ENCODE assay signal across 26 cellular contexts in the genomic region with DNA sequence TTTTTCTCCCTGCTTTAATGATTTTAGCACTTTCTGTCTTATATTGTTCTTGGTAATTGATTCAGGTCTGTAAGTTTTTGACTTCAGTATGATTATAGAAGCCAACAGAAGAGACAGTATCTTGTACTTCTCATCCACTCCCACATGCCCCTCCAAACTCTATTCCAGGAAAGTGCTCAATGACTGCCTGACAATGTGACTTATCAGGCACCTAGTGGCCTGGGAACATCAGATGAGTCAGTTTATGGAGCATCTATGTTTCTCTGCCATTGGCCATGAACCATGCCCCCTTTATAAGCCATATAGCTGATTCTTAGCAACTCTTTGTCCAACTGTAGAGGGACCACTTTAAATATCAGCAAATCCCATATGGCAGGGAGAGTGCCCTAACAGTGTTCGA.
DNase-seq lines count a peak whose midpoint lies in the region; ATAC-seq and TF ChIP-seq lines count a peak whose summit lies in the region.
"Had no signal": no experiment of that assay in that cellular context is flagged by ENCODE, and none has a peak within 500 bp of the region (broad histone marks: within the 10 kb centered on the region; RNA-seq: fewer than 3 reads in every experiment).

No MANE protein-coding gene starts in this region.

- peak overlapping the region; percentile 31 for H3K4me3 ChIP-seq in thoracic aorta
- H3K4me3 ChIP-seq: esophagus squamous epithelium, GM23338, heart right ventricle, thyroid gland had no signal

- H3K27ac Mint-ChIP-seq in activated naive CD4-positive, alpha-beta T cell treated with anti-CD3 and anti-CD28 coated beads, Interleukin-2, amount 50 U/mL, for 24 hours: peak overlapping the region; percentile 26
- peak overlapping the region; percentile 77 for H3K27ac Mint-ChIP-seq in T-helper 17 cell
- H3K27ac Mint-ChIP-seq: activated T-cell treated with anti-CD3 and anti-CD28 coated beads, Interleukin-2, amount 50 U/mL, for 72 hours; GM23338; stimulated activated naive B cell treated with anti-CD40 and anti-IgM and Interleukin-4, amounts not matched to agents 10 μg/mL and 1 μg/mL and 100 μg/mL, for 72 hours had no signal

- H3K27me3 Mint-ChIP-seq in activated naive CD4-positive, alpha-beta T cell treated with anti-CD3 and anti-CD28 coated beads, Interleukin-2, amount 50 U/mL, for 24 hours: no peaks in the 10 kb centered on the region
- no peaks in the 10 kb centered on the region for H3K27me3 Mint-ChIP-seq in T-helper 17 cell
- H3K27me3 Mint-ChIP-seq: central memory CD8-positive, alpha-beta T cell; stimulated activated naive B cell treated with anti-CD40 and anti-IgM and Interleukin-4, amounts not matched to agents 10 μg/mL and 1 μg/mL and 100 μg/mL, for 72 hours had no signal

- peaks cover 35% of the 10 kb centered on the region for H3K4me1 Mint-ChIP-seq in activated naive CD4-positive, alpha-beta T cell treated with anti-CD3 and anti-CD28 coated beads, Interleukin-2, amount 50 U/mL, for 24 hours
- H3K4me1 Mint-ChIP-seq in T-helper 17 cell: peaks cover 11% of the 10 kb centered on the region

- H3K4me1 ChIP-seq in thoracic aorta (ENCODE audit: control insufficient read depth in 1 of 2, low read depth in 2 of 2): peaks cover 17 to 51% of the 10 kb centered on the region in 2 donors

- peaks cover 9% of the 10 kb centered on the region for H3K36me3 Mint-ChIP-seq in activated naive CD4-positive, alpha-beta T cell treated with anti-CD3 and anti-CD28 coated beads, Interleukin-2, amount 50 U/mL, for 24 hours
- H3K36me3 Mint-ChIP-seq in T-helper 17 cell (ENCODE audit: low read depth): no peaks in the 10 kb centered on the region

- no peaks in the 10 kb centered on the region for H3K27me3 ChIP-seq in thoracic aorta (replicated peaks; ENCODE audit: insufficient read depth)
- H3K27me3 ChIP-seq: esophagus squamous epithelium, heart right ventricle, thyroid gland had no signal

- TF ChIP-seq CTCF in thoracic aorta (IDR thresholded peaks at IDR 0.05): no peak

- H3K9me3 Mint-ChIP-seq in activated naive CD4-positive, alpha-beta T cell treated with anti-CD3 and anti-CD28 coated beads, Interleukin-2, amount 50 U/mL, for 24 hours: peaks cover 3% of the 10 kb centered on the region
- H3K9me3 Mint-ChIP-seq: activated T-cell treated with anti-CD3 and anti-CD28 coated beads, Interleukin-2, amount 50 U/mL, for 72 hours; central memory CD8-positive, alpha-beta T cell; GM23338; stimulated activated naive B cell treated with anti-CD40 and anti-IgM and Interleukin-4, amounts not matched to agents 10 μg/mL and 1 μg/mL and 100 μg/mL, for 72 hours had no signal

- H3K27ac ChIP-seq in thoracic aorta: peak overlapping the region in 1 of 2 donors; percentile 26
- H3K27ac ChIP-seq: esophagus squamous epithelium, heart right ventricle had no signal

- H3K36me3 ChIP-seq in thoracic aorta: no peaks in the 10 kb centered on the region
- H3K36me3 ChIP-seq: esophagus squamous epithelium, heart right ventricle, thyroid gland had no signal

- H3K4me3 Mint-ChIP-seq in activated naive CD4-positive, alpha-beta T cell treated with anti-CD3 and anti-CD28 coated beads, Interleukin-2, amount 50 U/mL, for 24 hours: no peak overlapping the region
- no peak overlapping the region for H3K4me3 Mint-ChIP-seq in T-helper 17 cell
- H3K4me3 Mint-ChIP-seq: activated T-cell treated with anti-CD3 and anti-CD28 coated beads, Interleukin-2, amount 50 U/mL, for 72 hours; central memory CD8-positive, alpha-beta T cell; GM23338; neural crest cell; stimulated activated naive B cell treated with anti-CD40 and anti-IgM and Interleukin-4, amounts not matched to agents 10 μg/mL and 1 μg/mL and 100 μg/mL, for 72 hours had no signal

- no peak for DNase-seq in activated naive CD4-positive, alpha-beta T cell treated with anti-CD3 and anti-CD28 coated beads, Interleukin-2, amount 50 U/mL, for 16 hours
- DNase-seq in T-helper 17 cell (no peak), kidney tubule cell (ENCODE audit: low spot score) (peak; percentile 21), thoracic aorta (ENCODE audit: low spot score) (no peak), germinal center (ENCODE audit: low spot score) (no peak), HCEC 1CT (no peak)
- DNase-seq: 8988T; activated CD4-positive, CD25-positive, alpha-beta regulatory T cell; activated CD8-positive, alpha-beta memory T cell treated with anti-CD3 and anti-CD28 coated beads for 24 hours; activated T-cell treated with anti-CD3 and anti-CD28 coated beads, Interleukin-2, amount 50 U/mL, for 72 hours; amniotic stem cell; C1 segment of cervical spinal cord; effector CD4-positive, alpha-beta T cell; esophagus squamous epithelium; heart right ventricle; islet precursor cell; NCI-H345; NK-92 treated with Interleukin-12 subunit alpha and Interleukin-12 subunit beta, amount 100 ng/mL, for 24 hours; SHP77 treated with DMSO at 0.1 percent for 48 hours; stimulated activated naive B cell treated with anti-CD40 and anti-IgM and Interleukin-4, amounts not matched to agents 10 μg/mL and 1 μg/mL and 100 μg/mL, for 72 hours; thyroid gland had no signal

- H3K9me3 ChIP-seq in T-helper 17 cell (ENCODE audit: control insufficient read depth, low read length, poor library complexity, severe bottlenecking) (no peaks in the 10 kb centered on the region), thoracic aorta (no peaks in the 10 kb centered on the region)
- H3K9me3 ChIP-seq: esophagus squamous epithelium, heart right ventricle, thyroid gland had no signal

- ATAC-seq in T-helper 17 cell (no peak), thoracic aorta (ENCODE audit: insufficient number of reproducible peaks, low FRiP score, low read depth) (no peak), HG02571 (IDR thresholded peaks at IDR 0.05; ENCODE audit: unreplicated experiment) (no peak)
- ATAC-seq: activated T-cell treated with anti-CD3 and anti-CD28 coated beads, Interleukin-2, amount 50 U/mL, for 72 hours; GM23338; heart right ventricle; stimulated activated naive B cell treated with anti-CD40 and anti-IgM and Interleukin-4, amounts not matched to agents 10 μg/mL and 1 μg/mL and 100 μg/mL, for 72 hours had no signal
